In genomic region chr3:179432021-179432420, GRCh38 we compare ENCODE assay signal across 9 cellular contexts. TPM values are rescaled to one million over a fixed set of nuclear protein-coding genes. Genes with fewer than 3 reads are reported as not detected.
A peak's percentile ranks its signal among the peaks of the same experiment; 100 is the strongest.
DNase-seq lines count a peak whose midpoint lies in the region; ATAC-seq and TF ChIP-seq lines count a peak whose summit lies in the region.
"Had no signal": no experiment of that assay in that cellular context is flagged by ENCODE, and none has a peak within 500 bp of the region (broad histone marks: within the 10 kb centered on the region; RNA-seq: fewer than 3 reads in every experiment).

No MANE protein-coding gene starts in this region.

- DNase-seq in adipocyte (ENCODE audit: low read depth) (peak; percentile 15), thoracic aorta (ENCODE audit: low spot score) (no peak), NCI-H2107 treated with DMSO at 0.1 percent for 48 hours (lab: John Stamatoyannopoulos, UW; ENCODE audit: unreplicated experiment) (no peak), SK-N-SH (no peak)
- no peak for DNase-seq in stimulated activated naive CD4-positive, alpha-beta T cell treated with Interleukin-2 at 50 U/mL for 16 hours (lab: John Stamatoyannopoulos, UW)
- DNase-seq: activated effector memory CD4-positive, alpha-beta T cell treated with Interleukin-2 at 50 U/mL for 16 hours had no signal

- POLR2A ChIA-PET in SK-N-SH (lab: Yijun Ruan, JAX) = no interaction called here

- H3K4me3 ChIP-seq in adipocyte (ENCODE audit: low read length) (peak overlapping the region; percentile 46), thoracic aorta (peak overlapping the region; percentile 35), SK-N-SH (ENCODE audit: low read depth in 2 of 2, low read length in 1 of 2) (no peak overlapping the region)
- H3K4me3 ChIP-seq: pancreas had no signal

- no peaks in the 10 kb centered on the region for H3K9me2 ChIP-seq in SK-N-SH

- CTCF ChIA-PET in SK-N-SH (lab: Yijun Ruan, JAX) = interaction anchor here (0.9 to 1.0 kb wide), 2 partner anchors 11 to 20 kb away, joined by 3 to 5 read pairs; partner anchors contain the start of gene GNB4

- H3K36me3 ChIP-seq in adipocyte (ENCODE audit: control insufficient read depth, insufficient read depth, low read length, severe bottlenecking) (no peaks in the 10 kb centered on the region), thoracic aorta (no peaks in the 10 kb centered on the region), SK-N-SH (replicated peaks in 1 of 2; ENCODE audit: control insufficient read depth in 1 of 2, insufficient read depth in 2 of 2, low read length in 1 of 2) (peaks cover 0 to 4% of the 10 kb centered on the region in 2 experiments)
- H3K36me3 ChIP-seq: pancreas had no signal

- no peak for TF ChIP-seq RAD21 in SK-N-SH (IDR thresholded peaks at IDR 0.05; ENCODE audit: low read length)

- H3K27me3 ChIP-seq in adipocyte (replicated peaks; ENCODE audit: control insufficient read depth, insufficient read depth, low read length) (no peaks in the 10 kb centered on the region), thoracic aorta (replicated peaks; ENCODE audit: insufficient read depth) (no peaks in the 10 kb centered on the region), SK-N-SH (ENCODE audit: insufficient read depth) (no peaks in the 10 kb centered on the region)
- H3K27me3 ChIP-seq: pancreas had no signal

- no peak overlapping the region for H2AFZ ChIP-seq in SK-N-SH (ENCODE audit: low read depth)

- H3K27ac ChIP-seq in thoracic aorta = peak overlapping the region in 1 of 2 donors; percentile 40
- no peak overlapping the region for H3K27ac ChIP-seq in SK-N-SH (ENCODE audit: low read depth in 2 of 2, low read length in 1 of 2)

- TF ChIP-seq CTCF in thoracic aorta (IDR thresholded peaks at IDR 0.05) = no peak
- no peak for TF ChIP-seq CTCF in SK-N-SH (IDR thresholded peaks at IDR 0.05)

- H3K4me2 ChIP-seq in SK-N-SH = no peak overlapping the region

- H3K9me3 ChIP-seq in adipocyte (ENCODE audit: control insufficient read depth, low read length) (no peaks in the 10 kb centered on the region), thoracic aorta (no peaks in the 10 kb centered on the region), SK-N-SH (no peaks in the 10 kb centered on the region)
- H3K9me3 ChIP-seq: pancreas had no signal

- H4K20me1 ChIP-seq in SK-N-SH (ENCODE audit: insufficient read depth) = peaks cover 18% of the 10 kb centered on the region; the same call in 1 of the 2 replicates

- TF ChIP-seq EP300 in SK-N-SH (IDR thresholded peaks at IDR 0.05; ENCODE audit: borderline replicate concordance in 1 of 2, low read depth in 1 of 2, low read length in 1 of 2) = no peak

- 96% methylated on average over 3 of the region's 3 CpGs for WGBS in SK-N-SH (ENCODE audit: low lambda C conversion rate)

- H3K4me1 ChIP-seq in adipocyte (ENCODE audit: control insufficient read depth, insufficient read depth, low read length) = peaks cover 29% of the 10 kb centered on the region
- peaks cover 32 to 65% of the 10 kb centered on the region in 2 donors for H3K4me1 ChIP-seq in thoracic aorta (ENCODE audit: control insufficient read depth in 1 of 2, low read depth in 2 of 2)
- no peaks in the 10 kb centered on the region; a peak in 1 of 4 replicates for H3K4me1 ChIP-seq in SK-N-SH (ENCODE audit: control insufficient read depth in 1 of 2, insufficient read depth in 2 of 2, low read depth in 1 of 2, low read length in 1 of 2)
- H3K4me1 ChIP-seq: pancreas had no signal

- H3K9ac ChIP-seq in adipocyte (ENCODE audit: low read length) = peak overlapping the region; percentile 22
- H3K9ac ChIP-seq in SK-N-SH = no peak overlapping the region

- peaks cover 95% of the 10 kb centered on the region for H3K79me2 ChIP-seq in SK-N-SH (ENCODE audit: insufficient read depth)

- peak; percentile 51 for ATAC-seq in GM19455 (IDR thresholded peaks at IDR 0.05; ENCODE audit: unreplicated experiment)
- peak; percentile 65 for ATAC-seq in HG03139 (IDR thresholded peaks at IDR 0.05; ENCODE audit: unreplicated experiment)
- no peak for ATAC-seq in thoracic aorta (ENCODE audit: insufficient number of reproducible peaks, low FRiP score, low read depth)

- H3F3A ChIP-seq in SK-N-SH (replicated peaks; ENCODE audit: insufficient read depth) = peaks cover 3% of the 10 kb centered on the region

TF ChIP-seq in SK-N-SH, 30 proteins besides CTCF, POLR2A, EP300 and RAD21:
- TF ChIP-seq USF1 (IDR thresholded peaks at IDR 0.05; ENCODE audit: borderline replicate concordance, low read depth) = no peak
- TF ChIP-seq SIN3A (IDR thresholded peaks at IDR 0.05; ENCODE audit: borderline replicate concordance, low read depth, low read length) = no peak
- TF ChIP-seq FOSL2 (IDR thresholded peaks at IDR 0.05; ENCODE audit: borderline replicate concordance, low read depth) = no peak
- TF ChIP-seq CHD2 (IDR thresholded peaks at IDR 0.05; ENCODE audit: low read length, partially characterized antibody) = no peak
- no peak for TF ChIP-seq NFIC (IDR thresholded peaks at IDR 0.05; ENCODE audit: borderline replicate concordance)
- TF ChIP-seq REST (IDR thresholded peaks at IDR 0.05; ENCODE audit: low read depth, low read length) = no peak

RNA-seq across cellular contexts. Expression of gene GNB4, which starts 19.2 kb away (rescaled TPM):
- 10 to 100 TPM; 66.2 to 66.7 TPM for total RNA-seq in thoracic aorta
- 8.7 and 12.9 TPM in 2 replicates for polyA plus RNA-seq in SK-N-SH (2012; rRNA removed)
- polyA plus RNA-seq in SK-N-SH (2012; cell fraction: cytosol; rRNA removed) = 12.7 and 14.5 TPM in 2 replicates
- 4.5 and 6.5 TPM in 2 replicates for polyA plus RNA-seq in SK-N-SH (2012; cell fraction: nucleus; rRNA removed)

Comparison
In these comparisons a context has a peak if more than half of its experiments do, and no peak if none do; other contexts are left out.
1. H3K4me3 ChIP-seq: peak in adipocyte (single experiment) and thoracic aorta (single experiment); none in SK-N-SH (0 of 2).